In genomic region chr12:100024974-100025555, GRCh38 we compare ENCODE assay signal across 1 cellular context.
TF ChIP-seq lines count a peak whose summit lies in the region.

No MANE protein-coding gene starts in this region.

TF ChIP-seq in endothelial cell of umbilical vein, 7 proteins besides CTCF, POLR2A, EP300 and RAD21:
- TF ChIP-seq GATA2 (IDR thresholded peaks at IDR 0.05; ENCODE audit: insufficient read depth, insufficient read length, low read depth, low read length) (no peak), JUN (IDR thresholded peaks at IDR 0.05; ENCODE audit: borderline replicate concordance, insufficient read depth, insufficient read length, low read depth) (no peak), MYC (IDR thresholded peaks at IDR 0.05; ENCODE audit: low read depth, low read length) (no peak), FOS (IDR thresholded peaks at IDR 0.05; ENCODE audit: borderline replicate concordance, insufficient read depth, low read length) (no peak), MAX (IDR thresholded peaks at IDR 0.05; ENCODE audit: insufficient read depth, insufficient read length) (no peak), POLR2AphosphoS5 (IDR thresholded peaks at IDR 0.05; ENCODE audit: insufficient read depth, low read depth, low read length) (no peak), EZH2 (IDR thresholded peaks at IDR 0.05; ENCODE audit: borderline replicate concordance, low read depth, low read length, severe bottlenecking) (no peak)
